In genomic region chr3:128353991-128354687, GRCh38 we compare ENCODE assay signal across 18 cellular contexts.
DNase-seq lines count a peak whose midpoint lies in the region; ATAC-seq, FAIRE-seq and TF ChIP-seq lines count a peak whose summit lies in the region.
"Had no signal": no experiment of that assay in that cellular context is flagged by ENCODE, and none has a peak within 500 bp of the region (broad histone marks: within the 10 kb centered on the region; RNA-seq: fewer than 3 reads in every experiment).

No MANE protein-coding gene starts in this region.

- H2AFZ ChIP-seq in HepG2 (ENCODE audit: low read length) = no peak overlapping the region

- H3K4me3 Mint-ChIP-seq in chondrocyte (ENCODE audit: unreplicated experiment) = no peak overlapping the region
- H3K4me3 Mint-ChIP-seq in activated naive CD4-positive, alpha-beta T cell treated with anti-CD3 and anti-CD28 coated beads, Interleukin-2, amount 10 ng/mL, durations not matched to agents 7 days and 5 days = no peak overlapping the region
- H3K4me3 Mint-ChIP-seq: B cell, brain, naive B cell had no signal

- H3K27ac Mint-ChIP-seq in chondrocyte (ENCODE audit: unreplicated experiment) = no peak overlapping the region
- no peak overlapping the region for H3K27ac Mint-ChIP-seq in activated naive CD4-positive, alpha-beta T cell treated with anti-CD3 and anti-CD28 coated beads, Interleukin-2, amount 10 ng/mL, durations not matched to agents 7 days and 5 days
- H3K27ac Mint-ChIP-seq: B cell had no signal

- BruUV-seq in HepG2 (replicated peaks; lab: Mats Ljungman, UMichigan) = no TSS peak

- H3K27me3 ChIP-seq in HepG2 (ENCODE audit: control insufficient read depth in 1 of 2, insufficient read depth in 2 of 2, low read length in 2 of 2) (no peaks in the 10 kb centered on the region), spleen (replicated peaks in 1 of 7) (no peaks in the 10 kb centered on the region)

- H3K4me1 Mint-ChIP-seq in chondrocyte (ENCODE audit: low read depth) = peaks cover 19% of the 10 kb centered on the region
- H3K4me1 Mint-ChIP-seq in activated naive CD4-positive, alpha-beta T cell treated with anti-CD3 and anti-CD28 coated beads, Interleukin-2, amount 10 ng/mL, durations not matched to agents 7 days and 5 days = no peaks in the 10 kb centered on the region
- H3K4me1 Mint-ChIP-seq: B cell had no signal

- H3K4me1 ChIP-seq in HEK293 (ENCODE audit: control insufficient read depth, insufficient read depth, low read length) (peaks cover 3% of the 10 kb centered on the region; the same call in 1 of the 2 replicates), HepG2 (ENCODE audit: insufficient read depth, low read length) (peaks cover 64% of the 10 kb centered on the region), spleen (peaks cover 0 to 15% (median 6%) of the 10 kb centered on the region in 6 donors)

- DNase-seq in chondrocyte (ENCODE audit: low spot score) = peak; percentile 52
- peak; percentile 82 for DNase-seq in HepG2 (ENCODE audit: low spot score)
- DNase-seq in spleen = peak; percentile 68
- no peak for DNase-seq in activated naive CD4-positive, alpha-beta T cell treated with anti-CD3 and anti-CD28 coated beads, Interleukin-2, amount 10 ng/mL, durations not matched to agents 7 days and 5 days
- DNase-seq in epidermal melanocyte (ENCODE audit: insufficient read length, low spot score) = no peak
- DNase-seq: activated CD4-positive, CD25-positive, alpha-beta regulatory T cell; activated effector memory CD4-positive, alpha-beta T cell treated with anti-CD3 and anti-CD28 coated beads, Interleukin-2, amount 50 U/mL, for 16 hours; MM.1S; naive B cell; NCI-H187; NCI-H446 treated with DMSO at 0.1 percent for 48 hours; Right ventricle myocardium superior had no signal

- no peak for TF ChIP-seq RAD21 in HepG2 (CRISPR knock-in tag; IDR thresholded peaks at IDR 0.05)

- no peak overlapping the region for H3K4me3 ChIP-seq in HEK293 (ENCODE audit: low read depth, low read length)
- peak overlapping the region in 1 of 3 experiments; percentile 30; a peak in 2 of 6 replicates for H3K4me3 ChIP-seq in HepG2 (replicated peaks in 1 of 3; ENCODE audit: insufficient read depth in 1 of 3, low read depth in 2 of 3, low read length in 3 of 3)
- H3K4me3 ChIP-seq in spleen = no peak overlapping the region

- H3K36me3 ChIP-seq in HEK293 (ENCODE audit: control insufficient read depth in 2 of 2, insufficient read depth in 1 of 2, low read length in 2 of 2) (peaks cover 0 to 9% of the 10 kb centered on the region in 2 experiments; a peak in 1 of 3 replicates), HepG2 (replicated peaks in 1 of 2; ENCODE audit: control insufficient read depth in 1 of 2, insufficient read depth in 2 of 2, low read length in 2 of 2) (peaks cover 4 to 10% of the 10 kb centered on the region in 2 experiments; a peak in 3 of 5 replicates), spleen (peaks cover 0 to 66% (median 7%) of the 10 kb centered on the region in 6 donors)

- in situ Hi-C loops in HepG2 (cut with HindIII; ENCODE audit: extremely low pct_ligation_motif_present, low pct_unique_long_range_greater_than_20kb) = no loop called here

- no peaks in the 10 kb centered on the region for H3K9me3 Mint-ChIP-seq in chondrocyte (ENCODE audit: low read depth)
- no peaks in the 10 kb centered on the region for H3K9me3 Mint-ChIP-seq in activated naive CD4-positive, alpha-beta T cell treated with anti-CD3 and anti-CD28 coated beads, Interleukin-2, amount 10 ng/mL, durations not matched to agents 7 days and 5 days
- H3K9me3 Mint-ChIP-seq: brain, naive B cell had no signal

- ATAC-seq in HepG2 (peak; percentile 84), HG03378 (IDR thresholded peaks at IDR 0.05; ENCODE audit: unreplicated experiment) (no peak), SK-N-SH treated with all-trans-retinoic acid at 6 μM for 48 hours (no peak)
- ATAC-seq: HCT116 had no signal

- H3K9ac ChIP-seq in HepG2 (ENCODE audit: insufficient read depth, low read depth, low read length) = 0 out of 2 replicates have a peak overlapping the region, but pooled peaks have one; percentile 1

- no peak overlapping the region for H3K27ac ChIP-seq in HEK293 (ENCODE audit: extremely low read depth, low read depth, low read length)
- H3K27ac ChIP-seq in HepG2 (ENCODE audit: extremely low read length, insufficient read depth, low read length) = peak overlapping the region; percentile 67
- H3K27ac ChIP-seq in spleen = no peak overlapping the region

- WGBS in HepG2 (ENCODE audit: low lambda C conversion rate) = 20% methylated on average over 10 of the region's 10 CpGs
- 78 to 91% (median 84%) methylated on average over 10 of the region's 10 CpGs for WGBS in spleen, 5 donors

- TF ChIP-seq POLR2A in HepG2 (IDR thresholded peaks at IDR 0.05; ENCODE audit: insufficient read depth in 1 of 2, low read depth in 2 of 2, low read length in 2 of 2) (no peak), spleen (IDR thresholded peaks at IDR 0.05) (no peak)

- no peaks in the 10 kb centered on the region for H4K20me1 ChIP-seq in HepG2 (ENCODE audit: insufficient read depth, low read length)

- POLR2A ChIA-PET in HEK293 (lab: Yijun Ruan, JAX) = no interaction called here
- POLR2A ChIA-PET in HepG2 (lab: Yijun Ruan, JAX) = interaction anchor here (0.6 to 1.0 kb wide), 2 partner anchors 10 to 201 kb away, joined by 3 to 4 read pairs; no protein-coding TSS in a partner anchor

- CTCF ChIA-PET in HEK293 (lab: Yijun Ruan, JAX) = no interaction called here
- CTCF ChIA-PET in HepG2 (lab: Yijun Ruan, JAX; ENCODE audit: low intra/inter-chr PET ratio, low total read pairs) = no interaction called here
- CTCF ChIA-PET in activated naive CD4-positive, alpha-beta T cell treated with anti-CD3 and anti-CD28 coated beads, Interleukin-2, amount 10 ng/mL, durations not matched to agents 7 days and 5 days (lab: Charles Lee) = no interaction called here

- peak; percentile 77 for FAIRE-seq in HepG2 (lab: Jason Lieb, UNC)

- H3K9me3 ChIP-seq in HEK293 (ENCODE audit: control insufficient read depth, insufficient read depth, low read depth, low read length) (no peaks in the 10 kb centered on the region), HepG2 (ENCODE audit: low read length) (no peaks in the 10 kb centered on the region), spleen (no peaks in the 10 kb centered on the region)

- TF ChIP-seq EP300 in HepG2 (IDR thresholded peaks at IDR 0.05; ENCODE audit: low read depth in 2 of 2, low read length in 2 of 2) (peak in 1 of 2 experiments; percentile 73; a peak in 2 of 4 replicates), HepG2 (CRISPR knock-in tag; IDR thresholded peaks at IDR 0.05; ENCODE audit: borderline replicate concordance) (no peak; the same call in 1 of the 2 replicates)

- H3K4me2 ChIP-seq in HepG2 (ENCODE audit: low read depth, low read length) = peak overlapping the region; percentile 49

- H3K36me3 Mint-ChIP-seq in chondrocyte (ENCODE audit: low read depth) = peaks cover 17% of the 10 kb centered on the region
- no peaks in the 10 kb centered on the region for H3K36me3 Mint-ChIP-seq in activated naive CD4-positive, alpha-beta T cell treated with anti-CD3 and anti-CD28 coated beads, Interleukin-2, amount 10 ng/mL, durations not matched to agents 7 days and 5 days

- intact Hi-C loops in HepG2 (cut with micrococcal nuclease; ENCODE audit: unreplicated experiment) = no loop called here
- intact Hi-C loops in spleen (cut with DNase I; ENCODE audit: low total_unique reads) = no loop called here

- peaks cover 4% of the 10 kb centered on the region for H3K27me3 Mint-ChIP-seq in chondrocyte (ENCODE audit: low read depth)
- H3K27me3 Mint-ChIP-seq in activated naive CD4-positive, alpha-beta T cell treated with anti-CD3 and anti-CD28 coated beads, Interleukin-2, amount 10 ng/mL, durations not matched to agents 7 days and 5 days = no peaks in the 10 kb centered on the region
- H3K27me3 Mint-ChIP-seq: B cell, brain, naive B cell had no signal

- no peaks in the 10 kb centered on the region for H3K79me2 ChIP-seq in HepG2 (ENCODE audit: insufficient read depth, low read length)

- TF ChIP-seq CTCF in HEK293 (tag by site-specific recombination; IDR thresholded peaks at IDR 0.05) (no peak), chondrocyte (IDR thresholded peaks at IDR 0.05) (no peak), HepG2 (CRISPR knock-in tag; IDR thresholded peaks at IDR 0.05) (no peak), spleen (IDR thresholded peaks at IDR 0.05 in 8 of 11, conservative IDR thresholded peaks at IDR 0.05 in 3 of 11) (no peak)

TF ChIP-seq in HEK293, 187 proteins besides CTCF, POLR2A, EP300 and RAD21 (continues in another document):
- TF ChIP-seq KLF9 (tag by site-specific recombination; IDR thresholded peaks at IDR 0.05; ENCODE audit: low read depth) (no peak), ZNF169 (tag by site-specific recombination; IDR thresholded peaks at IDR 0.05) (no peak), ZNF391 (tag by site-specific recombination; IDR thresholded peaks at IDR 0.05; ENCODE audit: borderline replicate concordance, low read depth) (no peak), TRIM28 (IDR thresholded peaks at IDR 0.05; ENCODE audit: borderline replicate concordance, low read length) (peak; percentile 14; the same call in 1 of the 2 replicates), ZNF211 (tag by site-specific recombination; IDR thresholded peaks at IDR 0.05; ENCODE audit: low read depth) (no peak)

TF ChIP-seq in SK-N-SH treated with all-trans-retinoic acid at 6 μM for 48 hours, 23 proteins besides CTCF, POLR2A, EP300 and RAD21 (continues in another document):
- TF ChIP-seq BACH2 (CRISPR knock-in tag; IDR thresholded peaks at IDR 0.05; ENCODE audit: borderline replicate concordance) (no peak), ZNF565 (CRISPR knock-in tag; conservative IDR thresholded peaks at IDR 0.05; ENCODE audit: low read depth) (no peak), ISL1 (CRISPR knock-in tag; IDR thresholded peaks at IDR 0.05) (no peak), ZNF70 (CRISPR knock-in tag; IDR thresholded peaks at IDR 0.05) (no peak), ZNF8 (CRISPR knock-in tag; IDR thresholded peaks at IDR 0.05) (no peak), PATZ1 (CRISPR knock-in tag; IDR thresholded peaks at IDR 0.05; ENCODE audit: borderline replicate concordance) (no peak), GLIS3 (CRISPR knock-in tag; IDR thresholded peaks at IDR 0.05) (no peak)

Comparison
In these comparisons a context has a peak if more than half of its experiments do, and no peak if none do; other contexts are left out.
1. DNase-seq: peak in chondrocyte (single experiment), HepG2 (single experiment) and spleen (single experiment); none in activated naive CD4-positive, alpha-beta T cell treated with anti-CD3 and anti-CD28 coated beads, Interleukin-2, amount 10 ng/mL, durations not matched to agents 7 days and 5 days (single experiment) and epidermal melanocyte (single experiment).
2. Of the 63 proteins assayed by ChIP-seq in both HepG2 and HEK293: peak only in HepG2: PATZ1, ZNF121, ZNF292, ZNF501, ZNF580 and ZNF747; only in HEK293: none; in both: PRDM10; in neither: 56.